ENCODE assay signal across 9 cellular contexts in genomic region chr21:34614443-34614692, GRCh38. TPM values are rescaled to one million over a fixed set of nuclear protein-coding genes. Genes with fewer than 3 reads are reported as not detected.
DNase-seq lines count a peak whose midpoint lies in the region; ATAC-seq and TF ChIP-seq lines count a peak whose summit lies in the region.
"Had no signal": no experiment of that assay in that cellular context is flagged by ENCODE, and none has a peak within 500 bp of the region (broad histone marks: within the 10 kb centered on the region; RNA-seq: fewer than 3 reads in every experiment).

No MANE protein-coding gene starts in this region.

- no peak for ATAC-seq in activated naive CD8-positive, alpha-beta T cell treated with anti-CD3 and anti-CD28 coated beads, Interleukin-2, amount 50 U/mL, for 24 hours
- ATAC-seq in right lobe of liver (no peak), HG03139 (IDR thresholded peaks at IDR 0.05; ENCODE audit: unreplicated experiment) (no peak)

- H3K4me1 Mint-ChIP-seq in activated naive CD8-positive, alpha-beta T cell treated with anti-CD3 and anti-CD28 coated beads, Interleukin-2, amount 50 U/mL, for 24 hours = peaks cover 24% of the 10 kb centered on the region
- H3K4me1 Mint-ChIP-seq in type B pancreatic cell (ENCODE audit: unreplicated experiment) = peaks cover 4% of the 10 kb centered on the region

- no peaks in the 10 kb centered on the region for H3K27me3 Mint-ChIP-seq in activated naive CD8-positive, alpha-beta T cell treated with anti-CD3 and anti-CD28 coated beads, Interleukin-2, amount 50 U/mL, for 24 hours
- H3K27me3 Mint-ChIP-seq in type B pancreatic cell = peaks cover 41% of the 10 kb centered on the region

- H3K4me3 Mint-ChIP-seq in activated naive CD8-positive, alpha-beta T cell treated with anti-CD3 and anti-CD28 coated beads, Interleukin-2, amount 50 U/mL, for 24 hours = peak overlapping the region; percentile 82
- peak overlapping the region; percentile 90 for H3K4me3 Mint-ChIP-seq in type B pancreatic cell

- H3K9me3 ChIP-seq in cardiac muscle cell (ENCODE audit: low read depth) (no peaks in the 10 kb centered on the region), right lobe of liver (no peaks in the 10 kb centered on the region)

- no peak for TF ChIP-seq POLR2A in right lobe of liver (IDR thresholded peaks at IDR 0.05)

- H3K27ac Mint-ChIP-seq in activated naive CD8-positive, alpha-beta T cell treated with anti-CD3 and anti-CD28 coated beads, Interleukin-2, amount 50 U/mL, for 24 hours = peak overlapping the region; percentile 71
- H3K27ac Mint-ChIP-seq in type B pancreatic cell = no peak overlapping the region

- H3K27ac ChIP-seq in cardiac muscle cell (peak overlapping the region; percentile 66), right lobe of liver (peak overlapping the region in 1 of 3 donors; percentile 75)

- intact Hi-C loops in cardiac septum (cut with DNase I) = no loop called here
- intact Hi-C loops in right lobe of liver (cut with DNase I) = no loop called here

- TF ChIP-seq CTCF in cardiac muscle cell (IDR thresholded peaks at IDR 0.05; ENCODE audit: low read depth, low read length) = no peak
- TF ChIP-seq CTCF in right lobe of liver (IDR thresholded peaks at IDR 0.05) = no peak
- TF ChIP-seq CTCF in type B pancreatic cell (conservative IDR thresholded peaks at IDR 0.05) = no peak

- no peaks in the 10 kb centered on the region for H3K36me3 Mint-ChIP-seq in activated naive CD8-positive, alpha-beta T cell treated with anti-CD3 and anti-CD28 coated beads, Interleukin-2, amount 50 U/mL, for 24 hours (ENCODE audit: low read depth)
- no peaks in the 10 kb centered on the region for H3K36me3 Mint-ChIP-seq in type B pancreatic cell

- no CpG with 5 or more reads among the region's 33 CpGs for WGBS in right lobe of liver (ENCODE audit: insufficient coverage, low coverage, low lambda C conversion rate, missing lambda C conversion rate)

- DNase-seq in cardiac muscle cell (ENCODE audit: low read depth in 1 of 2, low spot score in 1 of 2) = no peak
- DNase-seq in cardiac septum (ENCODE audit: low spot score) = no peak
- peak; percentile 11 for DNase-seq in activated naive CD8-positive, alpha-beta T cell treated with anti-CD3 and anti-CD28 coated beads, Interleukin-2, amount 50 U/mL, for 24 hours
- no peak for DNase-seq in right lobe of liver
- no peak for DNase-seq in type B pancreatic cell (ENCODE audit: extremely low spot score, unreplicated experiment)
- no peak for DNase-seq in UCSD-AML1 (lab: John Stamatoyannopoulos, UW; ENCODE audit: unreplicated experiment)
- DNase-seq in DMS53 treated with DMSO at 0.1 percent for 48 hours (lab: John Stamatoyannopoulos, UW; ENCODE audit: unreplicated experiment) = no peak

- peak overlapping the region; percentile 79 for H3K4me3 ChIP-seq in cardiac muscle cell
- peak overlapping the region; percentile 59 to 90 (median 72) for H3K4me3 ChIP-seq in right lobe of liver

- H3K27me3 ChIP-seq in cardiac muscle cell = no peaks in the 10 kb centered on the region
- no peaks in the 10 kb centered on the region for H3K27me3 ChIP-seq in right lobe of liver

- no peaks in the 10 kb centered on the region for H3K36me3 ChIP-seq in cardiac muscle cell
- no peaks in the 10 kb centered on the region for H3K36me3 ChIP-seq in right lobe of liver

- H3K9me3 Mint-ChIP-seq in activated naive CD8-positive, alpha-beta T cell treated with anti-CD3 and anti-CD28 coated beads, Interleukin-2, amount 50 U/mL, for 24 hours = no peaks in the 10 kb centered on the region
- no peaks in the 10 kb centered on the region for H3K9me3 Mint-ChIP-seq in type B pancreatic cell

- H3K4me1 ChIP-seq in cardiac muscle cell (ENCODE audit: low read depth) = peaks cover 36% of the 10 kb centered on the region
- peaks cover 0 to 12% (median 2%) of the 10 kb centered on the region in 4 donors for H3K4me1 ChIP-seq in right lobe of liver

RNA-seq across cellular contexts. Expression of gene RCAN1, which starts 0.5 kb away (rescaled TPM):
- 47.4 and 48.4 TPM in 2 replicates for total RNA-seq in cardiac muscle cell
- 96.2 and 104 TPM in 2 replicates for polyA plus RNA-seq in cardiac muscle cell
- total RNA-seq in cardiac septum = 158 TPM
- total RNA-seq in right lobe of liver = 10 to 100 TPM; 34.3 to 71.0 (median 55.4) TPM
- total RNA-seq in type B pancreatic cell (ENCODE audit: low replicate concordance) = 13.4 and 16.5 TPM in 2 replicates

RNA-seq across cellular contexts. Expression of gene CLIC6, which starts 54.4 kb away (rescaled TPM):
- total RNA-seq in cardiac muscle cell = not detected in 2 replicates
- not detected in 2 replicates for polyA plus RNA-seq in cardiac muscle cell
- 8.9 TPM for total RNA-seq in cardiac septum
- under 1 TPM; 0.25 to 0.63 (median 0.43) TPM for total RNA-seq in right lobe of liver
- total RNA-seq in type B pancreatic cell (ENCODE audit: low replicate concordance) = 6.2 and 17.6 TPM in 2 replicates
- total RNA-seq: dermis microvascular lymphatic vessel endothelial cell had no signal
